ENCODE assay signal across 1 cellular context in genomic region chr11:119389611-119390254, GRCh38.
TF ChIP-seq lines count a peak whose summit lies in the region.

No MANE protein-coding gene starts in this region.

TF ChIP-seq in K562, 482 proteins besides CTCF, POLR2A, EP300 and RAD21:
- TF ChIP-seq YBX1 (IDR thresholded peaks at IDR 0.05) (no peak), FOXP1 (CRISPR knock-in tag; IDR thresholded peaks at IDR 0.05) (0 out of 2 replicates have a peak, but pooled peaks have one; percentile 23), ETV5 (CRISPR knock-in tag; IDR thresholded peaks at IDR 0.05; ENCODE audit: low read depth) (no peak)
